30 cellular contexts compared by ENCODE assay signal in genomic region chr12:74051848-74052247, GRCh38.
"Had no signal": no experiment of that assay in that cellular context is flagged by ENCODE, and none has a peak within 500 bp of the region (broad histone marks: within the 10 kb centered on the region; RNA-seq: fewer than 3 reads in every experiment).

No MANE protein-coding gene starts in this region.

- H3K9me3 Mint-ChIP-seq: activated CD4-positive, alpha-beta memory T cell treated with anti-CD3 and anti-CD28 coated beads, Interleukin-2, amount 10 ng/mL, durations not matched to agents 7 days and 5 days; activated naive CD4-positive, alpha-beta T cell treated with anti-CD3 and anti-CD28 coated beads, Interleukin-2, amount 10 ng/mL, durations not matched to agents 7 days and 5 days; activated naive CD8-positive, alpha-beta T cell treated with anti-CD3 and anti-CD28 coated beads, Interleukin-2, amount 10 ng/mL, durations not matched to agents 7 days and 5 days; central memory CD8-positive, alpha-beta T cell had no signal

- H3K4me3 ChIP-seq: ascending aorta, breast epithelium, cardiac muscle cell, coronary artery, dorsolateral prefrontal cortex, esophagus muscularis mucosa, gastrocnemius medialis, heart left ventricle had no signal

- H3K36me3 ChIP-seq: ascending aorta, breast epithelium, cardiac muscle cell, esophagus muscularis mucosa, gastrocnemius medialis, heart left ventricle had no signal

- H3K4me1 Mint-ChIP-seq: activated CD4-positive, alpha-beta memory T cell treated with anti-CD3 and anti-CD28 coated beads, Interleukin-2, amount 10 ng/mL, durations not matched to agents 7 days and 5 days; activated CD4-positive, alpha-beta T cell treated with anti-CD3 and anti-CD28 coated beads, Interleukin-2, amount 10 ng/mL, durations not matched to agents 7 days and 5 days; activated naive CD4-positive, alpha-beta T cell treated with anti-CD3 and anti-CD28 coated beads, Interleukin-2, amount 10 ng/mL, durations not matched to agents 7 days and 5 days; activated naive CD8-positive, alpha-beta T cell treated with anti-CD3 and anti-CD28 coated beads, Interleukin-2, amount 10 ng/mL, durations not matched to agents 7 days and 5 days; central memory CD8-positive, alpha-beta T cell had no signal

- DNase-seq: activated CD4-positive, alpha-beta memory T cell treated with anti-CD3 and anti-CD28 coated beads, Interleukin-2, amount 10 ng/mL, durations not matched to agents 7 days and 5 days; activated CD4-positive, alpha-beta T cell treated with anti-CD3 and anti-CD28 coated beads for 1 hour; activated CD4-positive, alpha-beta T cell treated with anti-CD3 and anti-CD28 coated beads for 4 hours; activated CD4-positive, alpha-beta T cell treated with anti-CD3 and anti-CD28 coated beads, Interleukin-2, amount 10 ng/mL, durations not matched to agents 7 days and 5 days; activated CD4-positive, alpha-beta T cell treated with anti-CD3 and anti-CD28 coated beads, Interleukin-2, amount 50 U/mL, for 4 hours; activated CD8-positive, alpha-beta memory T cell treated with anti-CD3 and anti-CD28 coated beads, Interleukin-2, amount 50 U/mL, for 48 hours; activated gamma-delta T cell; activated naive CD4-positive, alpha-beta T cell; activated naive CD4-positive, alpha-beta T cell treated with anti-CD3 and anti-CD28 coated beads, Interleukin-2, amount 10 ng/mL, durations not matched to agents 7 days and 5 days; activated naive CD8-positive, alpha-beta T cell treated with anti-CD3 and anti-CD28 coated beads, Interleukin-2, amount 10 ng/mL, durations not matched to agents 7 days and 5 days; activated T-cell treated with anti-CD3 and anti-CD28 coated beads for 4 hours; activated T-cell treated with anti-CD3 and anti-CD28 coated beads, Interleukin-2, amount 50 U/mL, for 24 hours; activated T-cell treated with anti-CD3 and anti-CD28 coated beads, Interleukin-2, amount 50 U/mL, for 72 hours; dorsolateral prefrontal cortex; effector memory CD4-positive, alpha-beta T cell; erythroblast; foreskin keratinocyte; gastrocnemius medialis; glutamatergic neuron; heart left ventricle; T-helper 2 cell had no signal

- H3K9me3 ChIP-seq: ascending aorta, breast epithelium, esophagus muscularis mucosa, gastrocnemius medialis had no signal

- H3K27ac ChIP-seq: ascending aorta, breast epithelium, cardiac muscle cell, coronary artery, dorsolateral prefrontal cortex, esophagus muscularis mucosa, foreskin keratinocyte, gastrocnemius medialis, heart left ventricle had no signal

- H3K36me3 Mint-ChIP-seq: activated naive CD4-positive, alpha-beta T cell treated with anti-CD3 and anti-CD28 coated beads, Interleukin-2, amount 10 ng/mL, durations not matched to agents 7 days and 5 days; activated naive CD4-positive, alpha-beta T cell treated with anti-CD3 and anti-CD28 coated beads, Interleukin-2, amount 50 U/mL, for 72 hours; activated naive CD8-positive, alpha-beta T cell treated with anti-CD3 and anti-CD28 coated beads, Interleukin-2, amount 10 ng/mL, durations not matched to agents 7 days and 5 days; brain had no signal

- H3K4me1 ChIP-seq: ascending aorta, breast epithelium, esophagus muscularis mucosa, foreskin keratinocyte, gastrocnemius medialis, heart left ventricle had no signal

- H3K27me3 ChIP-seq: ascending aorta, breast epithelium, cardiac muscle cell, dorsolateral prefrontal cortex, esophagus muscularis mucosa, foreskin keratinocyte, gastrocnemius medialis, heart left ventricle had no signal

- H3K27me3 Mint-ChIP-seq: activated CD4-positive, alpha-beta memory T cell treated with anti-CD3 and anti-CD28 coated beads, Interleukin-2, amount 10 ng/mL, durations not matched to agents 7 days and 5 days; activated CD4-positive, alpha-beta T cell treated with anti-CD3 and anti-CD28 coated beads, Interleukin-2, amount 10 ng/mL, durations not matched to agents 7 days and 5 days; activated naive CD4-positive, alpha-beta T cell treated with anti-CD3 and anti-CD28 coated beads, Interleukin-2, amount 10 ng/mL, durations not matched to agents 7 days and 5 days; activated naive CD8-positive, alpha-beta T cell treated with anti-CD3 and anti-CD28 coated beads, Interleukin-2, amount 10 ng/mL, durations not matched to agents 7 days and 5 days; activated T-cell treated with anti-CD3 and anti-CD28 coated beads, Interleukin-2, amount 50 U/mL, for 24 hours; brain; central memory CD8-positive, alpha-beta T cell; dendritic cell treated with granulocyte-macrophage colony-stimulating factor and Interleukin-4, amounts not matched to agents 40 ng/mL and 50 ng/mL, for 4 days had no signal

- H3K4me3 Mint-ChIP-seq: activated CD4-positive, alpha-beta memory T cell treated with anti-CD3 and anti-CD28 coated beads, Interleukin-2, amount 10 ng/mL, durations not matched to agents 7 days and 5 days; activated CD4-positive, alpha-beta T cell treated with anti-CD3 and anti-CD28 coated beads, Interleukin-2, amount 10 ng/mL, durations not matched to agents 7 days and 5 days; activated naive CD4-positive, alpha-beta T cell treated with anti-CD3 and anti-CD28 coated beads, Interleukin-2, amount 10 ng/mL, durations not matched to agents 7 days and 5 days; activated naive CD8-positive, alpha-beta T cell treated with anti-CD3 and anti-CD28 coated beads, Interleukin-2, amount 10 ng/mL, durations not matched to agents 7 days and 5 days; activated T-cell treated with anti-CD3 and anti-CD28 coated beads, Interleukin-2, amount 50 U/mL, for 24 hours; activated T-cell treated with anti-CD3 and anti-CD28 coated beads, Interleukin-2, amount 50 U/mL, for 72 hours; brain; central memory CD8-positive, alpha-beta T cell; dendritic cell treated with granulocyte-macrophage colony-stimulating factor and Interleukin-4, amounts not matched to agents 40 ng/mL and 50 ng/mL, for 4 days had no signal

- H3K27ac Mint-ChIP-seq: activated CD4-positive, alpha-beta memory T cell treated with anti-CD3 and anti-CD28 coated beads, Interleukin-2, amount 10 ng/mL, durations not matched to agents 7 days and 5 days; activated CD4-positive, alpha-beta T cell treated with anti-CD3 and anti-CD28 coated beads, Interleukin-2, amount 10 ng/mL, durations not matched to agents 7 days and 5 days; activated naive CD4-positive, alpha-beta T cell treated with anti-CD3 and anti-CD28 coated beads, Interleukin-2, amount 10 ng/mL, durations not matched to agents 7 days and 5 days; activated naive CD4-positive, alpha-beta T cell treated with anti-CD3 and anti-CD28 coated beads, Interleukin-2, amount 50 U/mL, for 72 hours; activated naive CD8-positive, alpha-beta T cell treated with anti-CD3 and anti-CD28 coated beads, Interleukin-2, amount 10 ng/mL, durations not matched to agents 7 days and 5 days; activated T-cell treated with anti-CD3 and anti-CD28 coated beads, Interleukin-2, amount 50 U/mL, for 24 hours; activated T-cell treated with anti-CD3 and anti-CD28 coated beads, Interleukin-2, amount 50 U/mL, for 72 hours; brain; dendritic cell treated with granulocyte-macrophage colony-stimulating factor and Interleukin-4, amounts not matched to agents 40 ng/mL and 50 ng/mL, for 4 days had no signal

- ATAC-seq: activated naive CD4-positive, alpha-beta T cell treated with anti-CD3 and anti-CD28 coated beads, Interleukin-2, amount 50 U/mL, for 72 hours; activated T-cell treated with anti-CD3 and anti-CD28 coated beads, Interleukin-2, amount 50 U/mL, for 72 hours; foreskin keratinocyte; gastrocnemius medialis; heart left ventricle had no signal
